In the genomic region with DNA sequence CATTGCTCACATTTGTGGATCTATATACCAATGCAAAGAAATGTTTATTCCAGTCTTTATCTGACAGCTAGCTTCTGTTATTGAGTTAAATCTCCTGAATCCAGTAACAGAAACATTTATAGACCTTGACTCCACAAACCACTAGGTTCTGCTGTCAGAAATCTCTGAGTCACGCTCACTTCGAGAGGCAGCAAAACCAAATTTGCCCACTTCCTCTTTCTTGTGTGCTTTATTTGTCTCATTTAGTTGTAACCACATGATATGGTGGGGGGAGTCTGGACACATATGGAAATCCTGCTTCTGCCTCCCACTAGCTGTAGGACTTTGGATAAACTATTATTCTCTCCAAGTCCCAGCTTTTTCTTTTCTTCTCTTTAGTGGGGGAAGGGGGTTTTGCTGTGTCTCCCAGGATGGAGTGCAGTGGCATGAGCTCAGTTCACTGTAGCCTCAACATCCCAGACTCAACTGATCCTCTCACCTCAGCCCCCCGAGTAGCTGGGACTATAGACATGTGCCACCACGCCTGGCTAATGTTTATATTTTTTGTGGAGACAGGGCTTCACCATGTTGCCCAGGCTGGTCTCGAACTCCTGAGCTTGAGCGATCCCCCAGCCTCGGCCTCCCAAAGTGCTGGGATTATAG, we compare ENCODE assay signal across 9 cellular contexts. TPM values are rescaled to one million over a fixed set of nuclear protein-coding genes. Genes with fewer than 3 reads are reported as not detected.
A peak's percentile ranks its signal among the peaks of the same experiment; 100 is the strongest.
DNase-seq lines count a peak whose midpoint lies in the region; ATAC-seq and TF ChIP-seq lines count a peak whose summit lies in the region.
"Had no signal": no experiment of that assay in that cellular context is flagged by ENCODE, and none has a peak within 500 bp of the region (broad histone marks: within the 10 kb centered on the region; RNA-seq: fewer than 3 reads in every experiment).

No MANE protein-coding gene starts in this region.

- H3K9me2 ChIP-seq in PC-3 (replicated peaks; ENCODE audit: low read length), result no peaks in the 10 kb centered on the region

- H2AFZ ChIP-seq in PC-3 (ENCODE audit: low read length), result no peak overlapping the region

- TF ChIP-seq POLR2A in sigmoid colon (IDR thresholded peaks at IDR 0.05), result no peak

- H3K9ac ChIP-seq in PC-3 (ENCODE audit: low read length), result no peak overlapping the region

- BruUV-seq in PC-3 (replicated peaks; lab: Mats Ljungman, UMichigan), result no TSS peak

- H3K4me3 ChIP-seq in PC-3 (ENCODE audit: low read length), result no peak overlapping the region
- H3K4me3 ChIP-seq in fibroblast of mammary gland (ENCODE audit: control insufficient read depth, low read depth, low read length), result no peak overlapping the region
- H3K4me3 ChIP-seq in sigmoid colon, result no peak overlapping the region
- H3K4me3 ChIP-seq: dorsolateral prefrontal cortex had no signal

- peak overlapping the region; percentile 65 for H3K4me2 ChIP-seq in PC-3 (ENCODE audit: low read length)

- POLR2A ChIA-PET in PC-3 (lab: Charles Lee; ENCODE audit: unreplicated experiment), result no interaction called here

- no peak for TF ChIP-seq CTCF in PC-3 (conservative IDR thresholded peaks at IDR 0.05; ENCODE audit: low read depth, low read length)
- no peak for TF ChIP-seq CTCF in fibroblast of mammary gland (conservative IDR thresholded peaks at IDR 0.05; ENCODE audit: control insufficient read depth, insufficient read depth, low read depth, low read length)
- no peak for TF ChIP-seq CTCF in sigmoid colon (IDR thresholded peaks at IDR 0.05)

- H3K4me1 ChIP-seq in PC-3 (ENCODE audit: insufficient read depth, low read length) (peaks cover 57% of the 10 kb centered on the region), sigmoid colon (peaks cover 0 to 21% (median 5%) of the 10 kb centered on the region in 4 donors)

- CTCF ChIA-PET in PC-3 (lab: Charles Lee), result no interaction called here

- H4K20me1 ChIP-seq in PC-3 (ENCODE audit: low read length), result no peaks in the 10 kb centered on the region

- H3K9me3 ChIP-seq in PC-3 (ENCODE audit: low read length) (no peaks in the 10 kb centered on the region), sigmoid colon (no peaks in the 10 kb centered on the region)

- ATAC-seq in GM18868 (IDR thresholded peaks at IDR 0.05; ENCODE audit: unreplicated experiment) (peak; percentile 90), HG02973 (IDR thresholded peaks at IDR 0.05; ENCODE audit: unreplicated experiment) (peak; percentile 96), PC-3 (peak; percentile 53)

- peak overlapping the region; percentile 65 for H3K27ac ChIP-seq in PC-3 (ENCODE audit: low read length)
- H3K27ac ChIP-seq in sigmoid colon, result no peak overlapping the region
- H3K27ac ChIP-seq: dorsolateral prefrontal cortex had no signal

- H3K36me3 ChIP-seq in PC-3 (ENCODE audit: low read depth, low read length) (no peaks in the 10 kb centered on the region), sigmoid colon (no peaks in the 10 kb centered on the region)

- H3F3A ChIP-seq in PC-3 (ENCODE audit: low read length, unreplicated experiment), result peaks cover 3% of the 10 kb centered on the region

- intact Hi-C loops in PC-3 (cut with micrococcal nuclease), result loop anchor here (2.0 kb wide), 1 partner anchor 15 kb away; no protein-coding TSS in a partner anchor
- intact Hi-C loops in sigmoid colon (cut with DNase I), result no loop called here

- DNase-seq in AG20443 (ENCODE audit: low spot score) (peak; percentile 43), PC-3 (peak; percentile 79), fibroblast of mammary gland (ENCODE audit: low read depth) (peak; percentile 74), retina (no peak), NCI-H82 treated with DMSO at 0.1 percent for 48 hours (lab: John Stamatoyannopoulos, UW; ENCODE audit: unreplicated experiment) (no peak), sigmoid colon (no peak)

- H3K27me3 ChIP-seq in PC-3 (ENCODE audit: low read length) (no peaks in the 10 kb centered on the region), sigmoid colon (no peaks in the 10 kb centered on the region)
- H3K27me3 ChIP-seq: dorsolateral prefrontal cortex had no signal

- no peaks in the 10 kb centered on the region for H3K79me2 ChIP-seq in PC-3 (ENCODE audit: low read length)

- 73 to 86% methylated on average over 7 of the region's 7 CpGs for WGBS in sigmoid colon, 2 donors

- TF ChIP-seq EP300 in sigmoid colon (IDR thresholded peaks at IDR 0.05), result no peak

RNA-seq across cellular contexts. Expression of gene IPCEF1, which starts 54.4 kb away (rescaled TPM):
- total RNA-seq in PC-3 (2014; rRNA removed) (0.12 and 0.29 TPM in 2 replicates), sigmoid colon (1 to 10 TPM in 1 of 4 donors, under 1 TPM in 3; 0.28 to 1.1 (median 0.69) TPM)
- polyA plus RNA-seq in sigmoid colon, result 1 to 10 TPM in 2 of 3 donors, under 1 TPM in 1; 0.46 to 5.5 (median 1.2) TPM

Comparison
In these comparisons a context has a peak if more than half of its experiments do, and no peak if none do; other contexts are left out.
1. DNase-seq: peak in AG20443 (single experiment), PC-3 (single experiment) and fibroblast of mammary gland (single experiment); none in retina (single experiment), NCI-H82 treated with DMSO at 0.1 percent for 48 hours (single experiment) and sigmoid colon (single experiment).
2. Peak in every context shown above with its lines, with median percentiles within 50 percentile points of each other: ATAC-seq.